ENCODE assay signal across 8 cellular contexts in genomic region chr18:48667276-48668254, GRCh38.
A peak's percentile ranks its signal among the peaks of the same experiment; 100 is the strongest.
DNase-seq lines count a peak whose midpoint lies in the region; ATAC-seq and TF ChIP-seq lines count a peak whose summit lies in the region.

No MANE protein-coding gene starts in this region.

- WGBS in mesendoderm (ENCODE audit: extremely low coverage, insufficient coverage, low lambda C conversion rate) = no CpG with 5 or more reads among the region's 13 CpGs

- H3K79me2 ChIP-seq in mesendoderm (ENCODE audit: control insufficient read depth, insufficient read depth, low read length) = no peaks in the 10 kb centered on the region

- no peak overlapping the region for H3K27ac ChIP-seq in mesendoderm (ENCODE audit: low read depth, low read length)

- H3K23ac ChIP-seq in mesendoderm (ENCODE audit: low read length) = no peak overlapping the region

- no peaks in the 10 kb centered on the region for H3K4me1 ChIP-seq in mesendoderm (ENCODE audit: control insufficient read depth, low read depth, low read length)

- TF ChIP-seq POLR2A in erythroblast (IDR thresholded peaks at IDR 0.05; ENCODE audit: low read length) = no peak

- ATAC-seq in HG03139 (IDR thresholded peaks at IDR 0.05; ENCODE audit: unreplicated experiment) = peak; percentile 38
- ATAC-seq in HG03095 (IDR thresholded peaks at IDR 0.05; ENCODE audit: unreplicated experiment) = no peak

- H4K5ac ChIP-seq in mesendoderm (ENCODE audit: low read length) = no peak overlapping the region

- H2BK120ac ChIP-seq in mesendoderm (ENCODE audit: low read depth, low read length) = no peak overlapping the region

- H3K56ac ChIP-seq in mesendoderm (ENCODE audit: low read length) = no peak overlapping the region

- H3K4me3 ChIP-seq in mesendoderm (ENCODE audit: low read length) = no peak overlapping the region

- no peak overlapping the region for H3K18ac ChIP-seq in mesendoderm (ENCODE audit: low read length)

- no peak overlapping the region for H3K4ac ChIP-seq in mesendoderm (ENCODE audit: low read depth, low read length)

- no peak overlapping the region for H3K4me2 ChIP-seq in mesendoderm (ENCODE audit: low read length)

- H2BK15ac ChIP-seq in mesendoderm (replicated peaks; ENCODE audit: low read depth) = no peak overlapping the region

- peak; percentile 35 for DNase-seq in ELF-1 (ENCODE audit: low read depth, low spot score)
- peak; percentile 5 for DNase-seq in SW480 (ENCODE audit: low spot score)
- peak; percentile 79 for DNase-seq in mesendoderm
- DNase-seq in erythroblast (lab: John Stamatoyannopoulos, UW) = no peak
- no peak for DNase-seq in H4 (ENCODE audit: low spot score)
- DNase-seq in SIG-M5 (lab: John Stamatoyannopoulos, UW) = no peak

- H2AK5ac ChIP-seq in mesendoderm (ENCODE audit: low read length) = no peak overlapping the region

- H3K79me1 ChIP-seq in mesendoderm (ENCODE audit: low read length) = no peaks in the 10 kb centered on the region

- H4K8ac ChIP-seq in mesendoderm (ENCODE audit: low read depth, low read length) = no peak overlapping the region

- no peak overlapping the region for H3K9ac ChIP-seq in mesendoderm (ENCODE audit: low read length)

- H3K27me3 ChIP-seq in mesendoderm (ENCODE audit: insufficient read depth, low read length, poor library complexity) = no peaks in the 10 kb centered on the region

- H3K36me3 ChIP-seq in mesendoderm (ENCODE audit: control insufficient read depth, insufficient read depth, low read length) = peaks cover 1% of the 10 kb centered on the region

- H2BK5ac ChIP-seq in mesendoderm (ENCODE audit: low read length) = no peak overlapping the region

Comparison
In these comparisons a context has a peak if more than half of its experiments do, and no peak if none do; other contexts are left out.
1. DNase-seq: peak in ELF-1 (single experiment), SW480 (single experiment) and mesendoderm (single experiment); none in erythroblast (0 of 2), H4 (single experiment) and SIG-M5 (single experiment).